8 cellular contexts compared by ENCODE assay signal in the genomic region with DNA sequence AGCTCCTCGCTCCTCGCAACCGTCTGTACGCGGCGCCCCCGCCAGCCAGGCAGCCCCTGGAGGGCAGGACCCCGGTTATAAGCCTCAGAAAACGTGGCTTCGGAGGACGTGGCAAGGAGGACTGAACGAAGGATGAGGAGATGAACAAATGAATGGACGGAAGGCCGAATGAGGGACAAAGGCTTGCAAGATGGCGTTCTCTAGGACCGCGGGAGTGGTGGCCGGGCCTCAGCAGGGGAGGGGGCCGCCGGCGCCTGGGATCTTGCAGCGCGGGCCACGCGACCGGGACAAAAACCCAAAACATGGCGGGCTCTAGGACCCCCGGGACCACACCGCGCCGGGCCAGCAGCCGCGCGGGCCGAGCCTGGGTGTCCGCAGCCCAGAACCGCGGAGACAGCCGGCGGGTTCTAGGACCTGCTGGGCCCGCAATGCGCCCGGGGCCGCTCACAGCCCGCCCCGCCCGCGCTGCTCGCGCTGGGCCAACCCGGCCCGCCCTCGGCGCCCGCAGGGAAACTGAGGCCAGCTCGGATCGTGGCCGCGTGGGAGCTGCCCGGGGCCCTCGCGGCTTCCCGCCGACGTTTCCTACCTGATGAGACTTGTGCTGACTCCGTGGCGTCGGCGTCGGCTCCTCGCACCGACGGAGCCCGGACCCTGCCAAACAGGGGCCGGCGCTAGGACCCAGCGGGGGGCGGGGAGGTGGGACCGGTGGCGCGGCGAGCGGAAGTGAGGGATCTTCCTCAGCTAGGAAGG. TPM values are rescaled to one million over a fixed set of nuclear protein-coding genes. Genes with fewer than 3 reads are reported as not detected.
DNase-seq lines count a peak whose midpoint lies in the region; ATAC-seq and TF ChIP-seq lines count a peak whose summit lies in the region.

No MANE protein-coding gene starts in this region.

- no peak overlapping the region for H2BK20ac ChIP-seq in IMR-90 (ENCODE audit: low read depth, low read length)

- no peaks in the 10 kb centered on the region for H3K9me3 ChIP-seq in IMR-90 (ENCODE audit: control insufficient read depth, insufficient read depth, low read length)
- no peaks in the 10 kb centered on the region for H3K9me3 ChIP-seq in esophagus muscularis mucosa

- 1% methylated on average over 59 of the region's 83 CpGs; no CpG with 5 or more reads in 1 of the 2 experiments for WGBS in IMR-90 (ENCODE audit: extremely low coverage in 2 of 2, insufficient read length in 1 of 2), 2 experiments
- WGBS in esophagus muscularis mucosa: 1% methylated on average over 45 of the region's 83 CpGs

- peaks cover 9 to 53% of the 10 kb centered on the region in 2 experiments for H3K79me1 ChIP-seq in IMR-90 (ENCODE audit: low read depth in 1 of 2, low read length in 2 of 2)

- POLR2A ChIA-PET in IMR-90 (lab: Charles Lee; ENCODE audit: unreplicated experiment): interaction anchor here (0.5 to 1.9 kb wide), 4 partner anchors 13 to 797 kb away, joined by 3 to 6 read pairs (median 4); no protein-coding TSS in a partner anchor

- peak overlapping the region; percentile 83 to 98 for H4K8ac ChIP-seq in IMR-90 (ENCODE audit: low read depth in 2 of 2, low read length in 2 of 2)

- H2AFZ ChIP-seq in IMR-90 (replicated peaks; ENCODE audit: low read length, poor library complexity): peak overlapping the region; percentile 91

- H3K4ac ChIP-seq in IMR-90 (ENCODE audit: low read depth, low read length): peak overlapping the region; percentile 100

- H3K4me2 ChIP-seq in IMR-90 (ENCODE audit: low read depth, low read length): peak overlapping the region; percentile 88

- H3K18ac ChIP-seq in IMR-90 (ENCODE audit: low read depth, low read length): peak overlapping the region; percentile 77

- H3K4me1 ChIP-seq in IMR-90 (ENCODE audit: control insufficient read depth, insufficient read depth, low read length) (peaks cover 6% of the 10 kb centered on the region), esophagus muscularis mucosa (peaks cover 19 to 49% (median 39%) of the 10 kb centered on the region in 4 donors)

- H2BK120ac ChIP-seq in IMR-90 (ENCODE audit: low read depth, low read length): peak overlapping the region; percentile 89

- H4K91ac ChIP-seq in IMR-90 (ENCODE audit: insufficient read depth, low read depth, low read length): peak overlapping the region; percentile 93

- dilution Hi-C loops in IMR-90 (cut with HindIII; ENCODE audit: low sequenced_read_pairs, unreplicated experiment): no loop called here

- H2AK9ac ChIP-seq in IMR-90 (replicated peaks; ENCODE audit: low read depth, low read length, poor library complexity): peak overlapping the region; percentile 98

- H2BK5ac ChIP-seq in IMR-90 (ENCODE audit: low read depth, low read length, poor library complexity, severe bottlenecking): peak overlapping the region; percentile 88

- H2BK15ac ChIP-seq in IMR-90 (ENCODE audit: low read depth, low read length): peak overlapping the region; percentile 59; the same call in 1 of the 3 replicates

- peak overlapping the region; percentile 95 for H4K5ac ChIP-seq in IMR-90 (ENCODE audit: low read depth, low read length)

- peak overlapping the region; percentile 93 for H2AK5ac ChIP-seq in IMR-90 (ENCODE audit: low read depth, low read length)

- H3K27ac ChIP-seq in IMR-90 (ENCODE audit: insufficient read depth, low read length) (peak overlapping the region; percentile 90), esophagus muscularis mucosa (replicated peaks in 1 of 4) (peak overlapping the region; percentile 92 to 99 (median 99))

- H3K4me3 ChIP-seq in IMR-90 (ENCODE audit: insufficient read depth, low read depth, low read length) (peak overlapping the region; percentile 81), esophagus muscularis mucosa (peak overlapping the region; percentile 81 to 100 (median 98))

- no peak for TF ChIP-seq CTCF in IMR-90 (conservative IDR thresholded peaks at IDR 0.05; ENCODE audit: low read depth, low read length)
- peak in 1 of 3 experiments; percentile 1 for TF ChIP-seq CTCF in esophagus muscularis mucosa (IDR thresholded peaks at IDR 0.05)

- TF ChIP-seq EP300 in esophagus muscularis mucosa (IDR thresholded peaks at IDR 0.05): no peak

- no TSS peak for BruUV-seq in IMR-90 (replicated peaks; lab: Mats Ljungman, UMichigan)

- H3K27me3 ChIP-seq in IMR-90 (ENCODE audit: control insufficient read depth, insufficient read depth, low read length) (no peaks in the 10 kb centered on the region), esophagus muscularis mucosa (no peaks in the 10 kb centered on the region)

- in situ Hi-C loops in IMR-90 (cut with MboI; ENCODE audit: low sequenced_read_pairs): loop anchor here (10.0 kb wide), 1 partner anchor 392 kb away; no protein-coding TSS in a partner anchor

- H3K36me3 ChIP-seq in IMR-90 (ENCODE audit: control insufficient read depth, insufficient read depth, low read length): peaks cover 21% of the 10 kb centered on the region
- H3K36me3 ChIP-seq in esophagus muscularis mucosa: peaks cover 19 to 25% (median 23%) of the 10 kb centered on the region in 4 donors

- ATAC-seq in GM21529 (IDR thresholded peaks at IDR 0.05; ENCODE audit: unreplicated experiment) (peak; percentile 48), IMR-90 (ENCODE audit: low read depth) (peak; percentile 78)

- H4K20me1 ChIP-seq in IMR-90 (ENCODE audit: insufficient read depth, low read length): no peaks in the 10 kb centered on the region; the same call in 1 of the 2 replicates

- H3K14ac ChIP-seq in IMR-90 (replicated peaks; ENCODE audit: low read depth, low read length): peak overlapping the region; percentile 98

- DNase-seq in DMS114 treated with DMSO at 0.1 percent for 48 hours (lab: John Stamatoyannopoulos, UW; ENCODE audit: unreplicated experiment): peak; percentile 73
- peak; percentile 88 for DNase-seq in IMR-90
- peak; percentile 93 to 94 for DNase-seq in activated T-cell treated with anti-CD3 and anti-CD28 coated beads, Interleukin-2, amount 50 U/mL, for 48 hours
- DNase-seq in esophagus muscularis mucosa (ENCODE audit: extremely low spot score): peak; percentile 96
- DNase-seq in myocyte (ENCODE audit: low read depth): peak; percentile 93
- DNase-seq in stimulated activated CD8-positive, alpha-beta memory T cell treated with anti-CD3 and anti-CD28 coated beads, Interleukin-7, amount 100 ng/mL, for 24 hours (ENCODE audit: low read depth): peak; percentile 85

- intact Hi-C loops in IMR-90 (cut with micrococcal nuclease): loop anchor here (1.0 to 10.0 kb wide), 3 partner anchors 40 to 118 kb away; a partner anchor contains a TSS
- intact Hi-C loops in esophagus muscularis mucosa (cut with DNase I): loop anchor here (10.0 kb wide), 1 partner anchor 372 kb away; a partner anchor contains a TSS

- CTCF ChIA-PET in IMR-90 (lab: Yijun Ruan, JAX): no interaction called here

- peak; percentile 54; the same call in 1 of the 2 replicates for TF ChIP-seq POLR2A in IMR-90 (IDR thresholded peaks at IDR 0.05; ENCODE audit: low read depth, low read length)
- peak; percentile 16 for TF ChIP-seq POLR2A in esophagus muscularis mucosa (IDR thresholded peaks at IDR 0.05; ENCODE audit: low read depth)

- peak overlapping the region; percentile 96 for H3K9ac ChIP-seq in IMR-90 (ENCODE audit: low read depth, low read length)

- 0 out of 2 replicates have a peak, but pooled peaks cover 6% of the 10 kb centered on the region for H3K9me1 ChIP-seq in IMR-90 (ENCODE audit: insufficient read depth, low read length)

- TF ChIP-seq RAD21 in IMR-90 (IDR thresholded peaks at IDR 0.05; ENCODE audit: low read length): no peak; the same call in 1 of the 2 replicates

- peak overlapping the region; percentile 94 for H3K56ac ChIP-seq in IMR-90 (ENCODE audit: extremely low read depth, insufficient read depth, low read length)

- peak overlapping the region; percentile 92 for H3K23ac ChIP-seq in IMR-90 (ENCODE audit: low read depth, low read length)

RNA-seq across cellular contexts. Expression of a gene that starts 0.8 kb away (rescaled TPM):
- total RNA-seq in IMR-90 (2012; rRNA removed): 4.5 and 5.3 TPM in 2 replicates
- 11.6 and 15.4 TPM in 2 replicates for polyA plus RNA-seq in IMR-90 (2012; rRNA removed)
- polyA plus RNA-seq in IMR-90 (2012; cell fraction: cytosol; rRNA removed): 10.8 and 19.1 TPM in 2 replicates
- 9.0 and 26.5 TPM in 2 replicates for polyA plus RNA-seq in IMR-90 (2012; cell fraction: nucleus; rRNA removed; ENCODE audit: low replicate concordance)
- 10.6 TPM for polyA plus RNA-seq in PFSK-1 (2012; ENCODE audit: insufficient read length, low read depth)
- total RNA-seq in esophagus muscularis mucosa: 10 to 100 TPM in 3 of 4 donors, 1 to 10 TPM in 1; 9.6 to 19.3 (median 10.6) TPM
- 45.4 and 65.3 TPM in 2 replicates for total RNA-seq in myocyte
- polyA plus RNA-seq in myocyte (2012): 56.4 TPM

RNA-seq across cellular contexts. Expression of a gene that starts 1.0 kb away (rescaled TPM):
- 6.8 and 6.9 TPM in 2 replicates for total RNA-seq in IMR-90 (2012; rRNA removed)
- polyA plus RNA-seq in IMR-90 (2012; rRNA removed): 4.9 and 5.5 TPM in 2 replicates
- polyA plus RNA-seq in IMR-90 (2012; cell fraction: cytosol; rRNA removed): 2.3 and 2.7 TPM in 2 replicates
- polyA plus RNA-seq in IMR-90 (2012; cell fraction: nucleus; rRNA removed; ENCODE audit: low replicate concordance): 6.3 and 10.7 TPM in 2 replicates
- 6.5 TPM for polyA plus RNA-seq in PFSK-1 (2012; ENCODE audit: insufficient read length, low read depth)
- 10 to 100 TPM; 11.6 to 17.6 (median 15.5) TPM for total RNA-seq in esophagus muscularis mucosa
- total RNA-seq in myocyte: 17.6 and 29.6 TPM in 2 replicates
- 13.2 TPM for polyA plus RNA-seq in myocyte (2012)

RNA-seq across cellular contexts. Expression of a gene that starts 15.5 kb away (rescaled TPM):
- total RNA-seq in IMR-90 (2012; rRNA removed) (0.56 and 0.72 TPM in 2 replicates), esophagus muscularis mucosa (1 to 10 TPM in 3 of 4 donors, under 1 TPM in 1; 0.83 to 2.3 (median 1.2) TPM), myocyte (3.9 and 4.1 TPM in 2 replicates)
- 5.4 and 5.9 TPM in 2 replicates for polyA plus RNA-seq in IMR-90 (2012; rRNA removed)
- 1.2 and 1.8 TPM in 2 replicates for polyA plus RNA-seq in IMR-90 (2012; cell fraction: cytosol; rRNA removed)
- 63.3 and 120 TPM in 2 replicates for polyA plus RNA-seq in IMR-90 (2012; cell fraction: nucleus; rRNA removed; ENCODE audit: low replicate concordance)
- 1.5 TPM for polyA plus RNA-seq in PFSK-1 (2012; ENCODE audit: insufficient read length, low read depth)
- 1.7 TPM for polyA plus RNA-seq in myocyte (2012)

RNA-seq across cellular contexts. Expression of a gene that starts 21.3 kb away (rescaled TPM):
- 61.9 and 65.2 TPM in 2 replicates for total RNA-seq in IMR-90 (2012; rRNA removed)
- polyA plus RNA-seq in IMR-90 (2012; rRNA removed): 317 and 362 TPM in 2 replicates
- polyA plus RNA-seq in IMR-90 (2012; cell fraction: cytosol; rRNA removed): 544 and 807 TPM in 2 replicates
- 203 and 293 TPM in 2 replicates for polyA plus RNA-seq in IMR-90 (2012; cell fraction: nucleus; rRNA removed; ENCODE audit: low replicate concordance)
- 67.7 TPM for polyA plus RNA-seq in PFSK-1 (2012; ENCODE audit: insufficient read length, low read depth)
- 100 to 1,000 TPM in 2 of 4 donors, 10 to 100 TPM in 2; 81.4 to 122 (median 108) TPM for total RNA-seq in esophagus muscularis mucosa
- 143 and 171 TPM in 2 replicates for total RNA-seq in myocyte
- 313 TPM for polyA plus RNA-seq in myocyte (2012)

RNA-seq across cellular contexts. Expression of a gene that starts 34.9 kb away (rescaled TPM):
- 24.4 and 26.0 TPM in 2 replicates for total RNA-seq in IMR-90 (2012; rRNA removed)
- 79.3 and 89.7 TPM in 2 replicates for polyA plus RNA-seq in IMR-90 (2012; rRNA removed)
- 78.8 and 105 TPM in 2 replicates for polyA plus RNA-seq in IMR-90 (2012; cell fraction: cytosol; rRNA removed)
- polyA plus RNA-seq in IMR-90 (2012; cell fraction: nucleus; rRNA removed; ENCODE audit: low replicate concordance): 56.0 and 112 TPM in 2 replicates
- polyA plus RNA-seq in PFSK-1 (2012; ENCODE audit: insufficient read length, low read depth): 81.3 TPM
- total RNA-seq in esophagus muscularis mucosa: 10 to 100 TPM; 34.1 to 73.7 (median 51.4) TPM
- total RNA-seq in myocyte: 158 and 239 TPM in 2 replicates
- 96.3 TPM for polyA plus RNA-seq in myocyte (2012)

Comparison
In these comparisons a context has a peak if more than half of its experiments do, and no peak if none do; other contexts are left out.
1. Peak in every context shown above with its lines: DNase-seq, ATAC-seq, H3K4me3 ChIP-seq and H3K27ac ChIP-seq.